Comparison of ENCODE assay signal across 22 cellular contexts in the genomic region with DNA sequence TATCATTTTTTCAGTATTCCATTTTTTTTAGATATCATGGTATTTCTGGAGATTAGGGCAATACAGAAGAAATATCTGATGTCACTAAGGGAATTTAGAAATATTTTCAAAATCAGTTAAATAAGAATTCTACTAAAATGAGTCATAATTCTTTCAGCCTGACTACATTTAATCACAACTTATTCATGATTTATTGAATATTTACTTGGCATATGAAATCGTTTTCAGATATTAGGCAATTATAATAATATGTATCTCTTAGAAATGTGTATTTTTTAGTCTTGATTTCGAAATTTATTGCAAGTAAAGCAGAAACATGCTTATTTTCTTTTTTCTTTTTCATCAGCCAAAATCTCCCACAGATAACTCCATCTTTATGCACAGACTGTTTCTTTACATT.
"Had no signal": no experiment of that assay in that cellular context is flagged by ENCODE, and none has a peak within 500 bp of the region (broad histone marks: within the 10 kb centered on the region; RNA-seq: fewer than 3 reads in every experiment).

No MANE protein-coding gene starts in this region.

- H2AFZ ChIP-seq: neural progenitor cell had no signal

- H3K9ac ChIP-seq: neural progenitor cell had no signal

- DNase-seq: colonic mucosa; dermis blood vessel endothelial cell; erythroblast; foreskin fibroblast; immature natural killer cell; left lung; lower lobe of right lung; mesenchymal stem cell; midbrain; nucleus accumbens; ovary; sigmoid colon; stimulated activated CD4-positive, alpha-beta T cell treated with anti-CD3 and anti-CD28 coated beads, Interleukin-2, amount 100 ng/mL, for 24 hours; stimulated activated CD4-positive, alpha-beta T cell treated with anti-CD3 and anti-CD28 coated beads, Interleukin-4, amount 100 ng/mL, for 4 hours; stimulated activated naive CD4-positive, alpha-beta T cell treated with Interleukin-2 at 50 U/mL for 16 hours; trophoblast cell had no signal

- H3K4me2 ChIP-seq: neural progenitor cell had no signal

- H3K27me3 ChIP-seq: colonic mucosa, gastroesophageal sphincter, left lung, neural progenitor cell, ovary, right atrium auricular region, sigmoid colon had no signal

- H3K27ac ChIP-seq: colonic mucosa, gastroesophageal sphincter, left lung, lower lobe of right lung, neural progenitor cell, ovary, right atrium auricular region, sigmoid colon, skin epidermis had no signal

- H3K4me3 ChIP-seq: colonic mucosa, gastroesophageal sphincter, left lung, lower lobe of right lung, neural progenitor cell, ovary, right atrium auricular region, sigmoid colon, skin epidermis had no signal

- H3K4me1 ChIP-seq: colonic mucosa, gastroesophageal sphincter, left lung, lower lobe of right lung had no signal

- H3K9me3 ChIP-seq: colonic mucosa, gastroesophageal sphincter, left lung, lower lobe of right lung, ovary, right atrium auricular region, sigmoid colon had no signal

- FAIRE-seq: endothelial cell of umbilical vein, keratinocyte had no signal

- H3K36me3 ChIP-seq: colonic mucosa, gastroesophageal sphincter, left lung, lower lobe of right lung, neural progenitor cell, ovary, right atrium auricular region, sigmoid colon had no signal
